Comparison of ENCODE assay signal across 9 cellular contexts in genomic region chr6:139539852-139540251, GRCh38.
DNase-seq lines count a peak whose midpoint lies in the region; ATAC-seq and TF ChIP-seq lines count a peak whose summit lies in the region.
"Had no signal": no experiment of that assay in that cellular context is flagged by ENCODE, and none has a peak within 500 bp of the region (broad histone marks: within the 10 kb centered on the region; RNA-seq: fewer than 3 reads in every experiment).

No MANE protein-coding gene starts in this region.

- no peak overlapping the region for H2AK5ac ChIP-seq in trophoblast cell (ENCODE audit: low read length)

- no peak overlapping the region for H4K8ac ChIP-seq in trophoblast cell (ENCODE audit: low read depth, low read length)

- TF ChIP-seq CTCF in epithelial cell of proximal tubule (conservative IDR thresholded peaks at IDR 0.05; ENCODE audit: low read depth, low read length) = no peak

- no peaks in the 10 kb centered on the region for H3K79me1 ChIP-seq in trophoblast cell (ENCODE audit: low read length)

- peak; percentile 25 for ATAC-seq in GM19438 (IDR thresholded peaks at IDR 0.05; ENCODE audit: low read depth, unreplicated experiment)

- H2BK5ac ChIP-seq in trophoblast cell (ENCODE audit: low read depth, low read length, poor library complexity) = no peak overlapping the region

- no peak overlapping the region for H3K4ac ChIP-seq in trophoblast cell (ENCODE audit: low read depth, low read length)

- H3K27ac ChIP-seq in trophoblast cell (ENCODE audit: low read depth, low read length) = no peak overlapping the region

- H3K4me1 ChIP-seq in trophoblast cell (ENCODE audit: control insufficient read depth in 1 of 2, insufficient read depth in 2 of 2, low read length in 2 of 2) = peaks cover 0 to 3% of the 10 kb centered on the region in 2 experiments

- H3K27me3 ChIP-seq in trophoblast cell (ENCODE audit: insufficient read depth, low read length) = no peaks in the 10 kb centered on the region

- no peak overlapping the region for H2AFZ ChIP-seq in trophoblast cell (ENCODE audit: insufficient read depth, low read length, poor library complexity)

- no CpG with 5 or more reads among the region's 12 CpGs for WGBS in trophoblast cell (ENCODE audit: extremely low coverage, insufficient coverage, insufficient read length)

- H3K4me3 ChIP-seq in epithelial cell of proximal tubule (ENCODE audit: low read depth, low read length) (no peak overlapping the region), trophoblast cell (ENCODE audit: low read depth, low read length) (no peak overlapping the region)
- H3K4me3 ChIP-seq: skin epidermis had no signal

- no peaks in the 10 kb centered on the region for H3K9me3 ChIP-seq in trophoblast cell (ENCODE audit: insufficient read depth, low read depth, low read length)

- H2BK12ac ChIP-seq in trophoblast cell (ENCODE audit: low read length) = no peak overlapping the region

- no peak overlapping the region for H2BK120ac ChIP-seq in trophoblast cell (ENCODE audit: insufficient read depth, low read length, poor library complexity)

- no peak overlapping the region for H4K12ac ChIP-seq in trophoblast cell (ENCODE audit: low read depth, low read length)

- POLR2A ChIA-PET in HEK293T (lab: Yijun Ruan, JAX) = interaction anchor here (1.2 kb wide), 1 partner anchor 166 kb away, joined by 5 read pairs; the partner anchor contains the start of gene CITED2

- H3K18ac ChIP-seq in trophoblast cell (ENCODE audit: low read length) = no peak overlapping the region

- no peak overlapping the region for H3K4me2 ChIP-seq in trophoblast cell (ENCODE audit: low read length)

- H3K79me2 ChIP-seq in trophoblast cell (ENCODE audit: control insufficient read depth, insufficient read depth, low read length, poor library complexity) = no peaks in the 10 kb centered on the region

- no peak overlapping the region for H3K14ac ChIP-seq in trophoblast cell (ENCODE audit: low read length)

- H3K9ac ChIP-seq in trophoblast cell (ENCODE audit: low read length) = no peak overlapping the region

- no peak overlapping the region for H3K23ac ChIP-seq in trophoblast cell (ENCODE audit: low read length)

- CTCF ChIA-PET in HEK293T (lab: Yijun Ruan, JAX) = no interaction called here

- DNase-seq in NCI-H460 (ENCODE audit: extremely low read depth, low read depth) (peak; percentile 78), epithelial cell of proximal tubule (ENCODE audit: low read depth) (peak; percentile 95), trophoblast cell (peak; percentile 96 to 98), D341Med (ENCODE audit: low spot score) (no peak), MV-4-11 (lab: John Stamatoyannopoulos, UW) (no peak), HEK293T (ENCODE audit: extremely low spot score) (no peak), mesenteric fat pad (ENCODE audit: low spot score) (no peak)

- H3K36me3 ChIP-seq in trophoblast cell (ENCODE audit: control insufficient read depth in 1 of 2, insufficient read depth in 2 of 2, low read length in 2 of 2) = no peaks in the 10 kb centered on the region

- H4K91ac ChIP-seq in trophoblast cell (ENCODE audit: low read depth, low read length) = no peak overlapping the region

TF ChIP-seq in HEK293T, 16 proteins besides CTCF, POLR2A, EP300 and RAD21:
- TF ChIP-seq FOXM1 (IDR thresholded peaks at IDR 0.05; ENCODE audit: borderline replicate concordance) (no peak), LEF1 (IDR thresholded peaks at IDR 0.05; ENCODE audit: borderline replicate concordance) (no peak), ZNF384 (IDR thresholded peaks at IDR 0.05) (no peak), NFRKB (IDR thresholded peaks at IDR 0.05) (no peak), ARNT (IDR thresholded peaks at IDR 0.05) (no peak), PKNOX1 (IDR thresholded peaks at IDR 0.05) (no peak), CTBP1 (IDR thresholded peaks at IDR 0.05; ENCODE audit: borderline replicate concordance) (no peak), SUZ12 (IDR thresholded peaks at IDR 0.05) (no peak), TARDBP (IDR thresholded peaks at IDR 0.05) (no peak), HDGF (IDR thresholded peaks at IDR 0.05; ENCODE audit: borderline replicate concordance) (no peak), BHLHE40 (IDR thresholded peaks at IDR 0.05; ENCODE audit: borderline replicate concordance) (no peak), FOXK2 (IDR thresholded peaks at IDR 0.05) (no peak), FOXA1 (IDR thresholded peaks at IDR 0.05) (no peak), L3MBTL2 (conservative IDR thresholded peaks at IDR 0.05) (no peak), SP1 (IDR thresholded peaks at IDR 0.05) (no peak)

Comparison
In these comparisons a context has a peak if more than half of its experiments do, and no peak if none do; other contexts are left out.
1. DNase-seq: peak in NCI-H460 (single experiment), epithelial cell of proximal tubule (single experiment) and trophoblast cell (2 of 2); none in D341Med (single experiment), MV-4-11 (single experiment), HEK293T (single experiment) and mesenteric fat pad (single experiment).